Comparison of ENCODE assay signal across 8 cellular contexts in genomic region chr11:74449369-74449931, GRCh38. TPM values are rescaled to one million over a fixed set of nuclear protein-coding genes. Genes with fewer than 3 reads are reported as not detected.
DNase-seq lines count a peak whose midpoint lies in the region; ATAC-seq, FAIRE-seq and TF ChIP-seq lines count a peak whose summit lies in the region.

No MANE protein-coding gene starts in this region.

- DNase-seq in D721Med (ENCODE audit: insufficient read length, low spot score) (no peak), GM23338 (ENCODE audit: low spot score) (peak; percentile 89), NCI-H1436 treated with DMSO at 0.1 percent for 48 hours (lab: John Stamatoyannopoulos, UW) (peak; percentile 53), SK-N-SH (peak; percentile 56), GM12878 (ENCODE audit: low read depth, low spot score) (peak; percentile 28), immature natural killer cell (peak; percentile 40 to 57 (median 48))
- DNase-seq in stimulated activated CD4-positive, alpha-beta T cell treated with anti-CD3 and anti-CD28 coated beads, Interleukin-1b, Interleukin-23, amount 100 ng/mL, for 48 hours, result peak; percentile 26

- H3K27ac Mint-ChIP-seq in GM23338 (no peak overlapping the region), immature natural killer cell (no peak overlapping the region)

- H3K36me3 ChIP-seq in GM23338 (ENCODE audit: insufficient read depth) (no peaks in the 10 kb centered on the region), SK-N-SH (replicated peaks in 1 of 2; ENCODE audit: control insufficient read depth in 1 of 2, insufficient read depth in 2 of 2, low read length in 1 of 2) (no peaks in the 10 kb centered on the region), GM12878 (ENCODE audit: control insufficient read depth in 2 of 2, insufficient read depth in 2 of 2, low read length in 1 of 2) (no peaks in the 10 kb centered on the region)

- peak; percentile 82 for TF ChIP-seq CTCF in D721Med (IDR thresholded peaks at IDR 0.05; ENCODE audit: insufficient read depth, missing control alignments)
- peak; percentile 75 to 85 for TF ChIP-seq CTCF in GM23338 (conservative IDR thresholded peaks at IDR 0.05; ENCODE audit: low read depth in 2 of 2)
- TF ChIP-seq CTCF in SK-N-SH (IDR thresholded peaks at IDR 0.05), result peak; percentile 77
- TF ChIP-seq CTCF in GM12878 (IDR thresholded peaks at IDR 0.05 in 2 of 3, conservative IDR thresholded peaks at IDR 0.05 in 1 of 3; ENCODE audit: control insufficient read depth in 2 of 3, extremely low read depth in 1 of 3, insufficient read depth in 1 of 3, low read depth in 3 of 3, low read length in 3 of 3), result peak; percentile 67 to 83 (median 69)

- no peak overlapping the region for H3K4me3 ChIP-seq in GM23338
- H3K4me3 ChIP-seq in SK-N-SH (ENCODE audit: low read depth in 2 of 2, low read length in 1 of 2), result no peak overlapping the region; a peak in 1 of 4 replicates
- H3K4me3 ChIP-seq in GM12878, result no peak overlapping the region

- no peak for TF ChIP-seq EP300 in SK-N-SH (IDR thresholded peaks at IDR 0.05; ENCODE audit: borderline replicate concordance in 1 of 2, low read depth in 1 of 2, low read length in 1 of 2)
- no peak for TF ChIP-seq EP300 in GM12878 (IDR thresholded peaks at IDR 0.05; ENCODE audit: borderline replicate concordance in 1 of 2, control insufficient read depth in 1 of 2, low read depth in 2 of 2, low read length in 2 of 2)

- H3K36me3 Mint-ChIP-seq in GM23338 (ENCODE audit: low read depth) (no peaks in the 10 kb centered on the region), immature natural killer cell (no peaks in the 10 kb centered on the region)

- no peak overlapping the region for H3K9ac ChIP-seq in SK-N-SH
- H3K9ac ChIP-seq in GM12878 (ENCODE audit: control insufficient read depth, insufficient read depth, low read length), result no peak overlapping the region

- no peaks in the 10 kb centered on the region for H3F3A ChIP-seq in GM23338 (replicated peaks; ENCODE audit: low read depth)
- no peaks in the 10 kb centered on the region for H3F3A ChIP-seq in SK-N-SH (replicated peaks; ENCODE audit: insufficient read depth)

- H4K20me1 ChIP-seq in GM23338 (replicated peaks; ENCODE audit: insufficient read depth) (no peaks in the 10 kb centered on the region), SK-N-SH (ENCODE audit: insufficient read depth) (no peaks in the 10 kb centered on the region), GM12878 (ENCODE audit: control insufficient read depth, insufficient read depth) (no peaks in the 10 kb centered on the region)

- SMC1A ChIA-PET in GM12878 (lab: Charles Lee; ENCODE audit: uncharacterized antibody, unreplicated experiment), result interaction anchor here (0.6 to 6.0 kb wide), 22 partner anchors 13 to 488 kb away, joined by 3 to 66 read pairs (median 4); partner anchors contain the start of gene PGM2L1

- H3K4me1 ChIP-seq in GM23338 (ENCODE audit: insufficient read depth) (no peaks in the 10 kb centered on the region), SK-N-SH (ENCODE audit: control insufficient read depth in 1 of 2, insufficient read depth in 2 of 2, low read depth in 1 of 2, low read length in 1 of 2) (peaks cover 0 to 17% of the 10 kb centered on the region in 2 experiments; a peak in 3 of 4 replicates), GM12878 (ENCODE audit: control insufficient read depth, insufficient read depth, low read length) (peaks cover 3% of the 10 kb centered on the region)

- H3K27me3 Mint-ChIP-seq in GM23338 (ENCODE audit: insufficient read depth, low read depth, poor library complexity), result no peaks in the 10 kb centered on the region
- peaks cover 6 to 11% (median 10%) of the 10 kb centered on the region in 3 donors for H3K27me3 Mint-ChIP-seq in immature natural killer cell (ENCODE audit: low read depth in 3 of 3)

- RAD21 ChIA-PET in GM12878 (lab: Charles Lee; ENCODE audit: unreplicated experiment), result interaction anchor here (0.5 to 4.0 kb wide), 19 partner anchors 10 to 597 kb away, joined by 3 to 77 read pairs (median 5); partner anchors contain the start of genes C2CD3, LIPT2 and PGM2L1

- no peak for FAIRE-seq in D721Med (lab: Jason Lieb, UNC)
- FAIRE-seq in GM12878 (lab: Jason Lieb, UNC), result peak; percentile 69

- no TSS peak for BruUV-seq in GM12878 (replicated peaks; lab: Mats Ljungman, UMichigan)

- in situ Hi-C loops in GM12878 (cut with MboI), result no loop called here

- H3K4me2 ChIP-seq in GM23338, result no peak overlapping the region
- no peak overlapping the region for H3K4me2 ChIP-seq in SK-N-SH
- H3K4me2 ChIP-seq in GM12878 (ENCODE audit: control insufficient read depth, insufficient read depth), result no peak overlapping the region

- 75% methylated on average over 2 of the region's 2 CpGs for WGBS in SK-N-SH (ENCODE audit: low lambda C conversion rate)
- WGBS in GM12878 (ENCODE audit: insufficient coverage, insufficient replicate concordance, low lambda C conversion rate, missing lambda C conversion rate), result 0% methylated on average over 2 of the region's 2 CpGs

- H3K79me2 ChIP-seq in GM23338 (replicated peaks; ENCODE audit: insufficient read depth) (no peaks in the 10 kb centered on the region), SK-N-SH (ENCODE audit: insufficient read depth) (no peaks in the 10 kb centered on the region), GM12878 (ENCODE audit: control insufficient read depth, insufficient read depth, low read length) (no peaks in the 10 kb centered on the region)

- H3K9me3 Mint-ChIP-seq in GM23338, result no peaks in the 10 kb centered on the region
- H3K9me3 Mint-ChIP-seq in immature natural killer cell, result no peaks in the 10 kb centered on the region

- CTCF ChIA-PET in SK-N-SH (lab: Yijun Ruan, JAX) (interaction anchor here (0.5 to 14.5 kb wide), 44 partner anchors 8 to 486 kb away, joined by 3 to 349 read pairs (median 4); partner anchors contain the start of genes KCNE3 and LIPT2), GM12878 (lab: Yijun Ruan, JAX) (interaction anchor here (0.6 to 12.1 kb wide), 53 partner anchors 9 to 485 kb away, joined by 3 to 262 read pairs (median 4); partner anchors contain the start of genes LIPT2, PGM2L1 and POLD3)

- H3K9me3 ChIP-seq in SK-N-SH, result no peaks in the 10 kb centered on the region
- no peaks in the 10 kb centered on the region for H3K9me3 ChIP-seq in GM12878 (replicated peaks; ENCODE audit: control insufficient read depth, insufficient read depth, low read length)

- peak; percentile 98 for TF ChIP-seq RAD21 in SK-N-SH (IDR thresholded peaks at IDR 0.05; ENCODE audit: low read length)
- peak; percentile 89 for TF ChIP-seq RAD21 in GM12878 (IDR thresholded peaks at IDR 0.05; ENCODE audit: insufficient read depth, low read depth, low read length)

- intact Hi-C loops in GM12878 (cut with micrococcal nuclease; ENCODE audit: unreplicated experiment), result loop anchor here (1.0 to 5.0 kb wide), 3 partner anchors 61 to 487 kb away; no protein-coding TSS in a partner anchor

- ATAC-seq in GM23338 (peak; percentile 82), GM12878 (peak; percentile 96), HG03095 (IDR thresholded peaks at IDR 0.05; ENCODE audit: unreplicated experiment) (no peak)

- no peaks in the 10 kb centered on the region for H3K9me2 ChIP-seq in GM23338 (ENCODE audit: insufficient read depth)
- no peaks in the 10 kb centered on the region for H3K9me2 ChIP-seq in SK-N-SH

- no peaks in the 10 kb centered on the region for H3K27me3 ChIP-seq in GM23338 (ENCODE audit: insufficient read depth)
- no peaks in the 10 kb centered on the region for H3K27me3 ChIP-seq in SK-N-SH (ENCODE audit: insufficient read depth)
- no peaks in the 10 kb centered on the region for H3K27me3 ChIP-seq in GM12878 (replicated peaks in 1 of 2; ENCODE audit: control insufficient read depth in 2 of 2, insufficient read depth in 2 of 2, low read length in 1 of 2)

- peak overlapping the region; percentile 87 for H2AFZ ChIP-seq in GM23338
- peak overlapping the region; percentile 45; the same call in 1 of the 2 replicates for H2AFZ ChIP-seq in SK-N-SH (ENCODE audit: low read depth)
- peak overlapping the region; percentile 78 for H2AFZ ChIP-seq in GM12878 (ENCODE audit: control insufficient read depth, low read depth, low read length)

- POLR2A ChIA-PET in SK-N-SH (lab: Yijun Ruan, JAX) (interaction anchor here (0.7 to 1.4 kb wide), 4 partner anchors 44 to 769 kb away, joined by 3 to 4 read pairs (median 4); partner anchors contain the start of gene LIPT2), GM12878 (lab: Charles Lee) (interaction anchor here (2.2 kb wide), 1 partner anchor 59 kb away, joined by 7 read pairs; no protein-coding TSS in a partner anchor)

- TF ChIP-seq POLR2A in GM12878 (IDR thresholded peaks at IDR 0.05; ENCODE audit: low read depth, low read length), result no peak

- H3K4me1 Mint-ChIP-seq in GM23338, result peaks cover 8% of the 10 kb centered on the region
- no peaks in the 10 kb centered on the region for H3K4me1 Mint-ChIP-seq in immature natural killer cell

- H3K27ac ChIP-seq in GM23338 (ENCODE audit: low read depth), result no peak overlapping the region
- no peak overlapping the region for H3K27ac ChIP-seq in SK-N-SH (ENCODE audit: low read depth in 2 of 2, low read length in 1 of 2)
- H3K27ac ChIP-seq in GM12878 (ENCODE audit: control insufficient read depth, insufficient read depth), result no peak overlapping the region

- H3K4me3 Mint-ChIP-seq in GM23338, result no peak overlapping the region
- no peak overlapping the region for H3K4me3 Mint-ChIP-seq in immature natural killer cell

RNA-seq across cellular contexts. Expression of gene KCNE3, which starts 17.9 kb away (rescaled TPM):
- total RNA-seq in GM23338 (2014; rRNA removed; shearing (Covaris generic)), result 4.3 and 10.6 TPM in 2 replicates
- polyA plus RNA-seq in GM23338 (2016; fragmentation: Nextera tagmentation; extraction: Ambion mirVana), result 2.3 and 2.4 TPM in 2 replicates
- not detected in 2 replicates for polyA plus RNA-seq in SK-N-SH (2012; rRNA removed)
- not detected in 2 replicates for polyA plus RNA-seq in SK-N-SH (2012; cell fraction: cytosol; rRNA removed)
- polyA plus RNA-seq in SK-N-SH (2012; cell fraction: nucleus; rRNA removed), result not detected in 2 replicates
- total RNA-seq in GM12878 (2013; cell fraction: nucleolus; rRNA removed), result not detected in 2 replicates
- total RNA-seq in GM12878 (2014; rRNA removed), result not detected in 2 replicates
- total RNA-seq in GM12878 (2014; rRNA removed; fragmentation: Illumina TruSeq; extraction: Trizol), result not detected in 2 replicates
- total RNA-seq in GM12878 (2021), result 0.08 TPM in 1 of 2 replicates, not detected in the other
- polyA plus RNA-seq in GM12878 (2011; ENCODE audit: low read depth), result not detected
- polyA plus RNA-seq in GM12878 (2011; rRNA removed), result not detected in 2 replicates
- not detected in 2 replicates for polyA plus RNA-seq in GM12878 (2011; cell fraction: cytosol; rRNA removed)
- not detected in 2 replicates for polyA plus RNA-seq in GM12878 (2011; cell fraction: nucleus; rRNA removed)
- polyA plus RNA-seq in GM12878 (2012), result not detected in 2 replicates
- not detected in 2 replicates for polyA plus RNA-seq in GM12878 (2014; fragmentation: Illumina TruSeq; extraction: Trizol)
- polyA plus RNA-seq in GM12878 (2014; fragmentation: Nextera tagmentation; extraction: Ambion mirVana), result not detected
- polyA plus RNA-seq in GM12878 (2014; rRNA removed), result not detected in 2 replicates
- polyA plus RNA-seq in GM12878 (2016; fragmentation: Nextera tagmentation; extraction: Ambion mirVana), result not detected
- polyA minus RNA-seq in GM12878 (2011; rRNA and poly(A)+ RNA removed), result not detected in 2 replicates
- polyA minus RNA-seq in GM12878 (2011; cell fraction: cytosol; rRNA and poly(A)+ RNA removed), result not detected in 2 replicates
- not detected in 2 replicates for polyA minus RNA-seq in GM12878 (2011; cell fraction: nucleus; rRNA and poly(A)+ RNA removed)
- polyA plus RNA-seq in immature natural killer cell, result under 1 TPM in 1 of 3 donors, not detected in 2; 0.54 TPM

RNA-seq across cellular contexts. Expression of gene LIPT2, which starts 44.1 kb away (rescaled TPM):
- total RNA-seq in GM23338 (2014; rRNA removed; shearing (Covaris generic)), result 16.9 and 19.5 TPM in 2 replicates
- polyA plus RNA-seq in GM23338 (2016; fragmentation: Nextera tagmentation; extraction: Ambion mirVana) (5.9 and 8.2 TPM in 2 replicates), SK-N-SH (2012; rRNA removed) (4.6 and 5.3 TPM in 2 replicates), GM12878 (2011; rRNA removed) (2.7 and 2.8 TPM in 2 replicates), GM12878 (2014; fragmentation: Illumina TruSeq; extraction: Trizol) (3.5 and 5.0 TPM in 2 replicates), GM12878 (2014; fragmentation: Nextera tagmentation; extraction: Ambion mirVana) (1 to 10 TPM in 1 of 2 experiments, under 1 TPM in 1; 0.69 to 2.1 TPM), GM12878 (2014; rRNA removed) (3.1 and 4.3 TPM in 2 replicates), GM12878 (2016; fragmentation: Nextera tagmentation; extraction: Ambion mirVana) (1 to 10 TPM; 5.4 to 6.8 TPM), immature natural killer cell (10 to 100 TPM in 1 of 3 donors, 1 to 10 TPM in 2; 6.4 to 13.4 (median 9.7) TPM)
- polyA plus RNA-seq in SK-N-SH (2012; cell fraction: cytosol; rRNA removed), result 3.2 and 4.3 TPM in 2 replicates
- 3.1 and 3.2 TPM in 2 replicates for polyA plus RNA-seq in SK-N-SH (2012; cell fraction: nucleus; rRNA removed)
- total RNA-seq in GM12878 (2013; cell fraction: nucleolus; rRNA removed), result 2.5 and 2.8 TPM in 2 replicates
- total RNA-seq in GM12878 (2014; rRNA removed) (4.0 and 7.5 TPM in 2 replicates), GM12878 (2014; rRNA removed; fragmentation: Illumina TruSeq; extraction: Trizol) (3.8 and 4.2 TPM in 2 replicates), GM12878 (2021) (3.7 and 5.7 TPM in 2 replicates)
- polyA plus RNA-seq in GM12878 (2011; ENCODE audit: low read depth), result 1.8 TPM
- polyA plus RNA-seq in GM12878 (2011; cell fraction: cytosol; rRNA removed), result 2.2 and 7.6 TPM in 2 replicates
- polyA plus RNA-seq in GM12878 (2011; cell fraction: nucleus; rRNA removed), result 1.8 and 2.2 TPM in 2 replicates
- 2.2 and 3.1 TPM in 2 replicates for polyA plus RNA-seq in GM12878 (2012)
- polyA minus RNA-seq in GM12878 (2011; rRNA and poly(A)+ RNA removed), result 1.6 and 2.3 TPM in 2 replicates
- 4.0 TPM in 1 of 2 replicates, not detected in the other for polyA minus RNA-seq in GM12878 (2011; cell fraction: cytosol; rRNA and poly(A)+ RNA removed)
- 2.4 and 2.8 TPM in 2 replicates for polyA minus RNA-seq in GM12878 (2011; cell fraction: nucleus; rRNA and poly(A)+ RNA removed)

RNA-seq across cellular contexts. Expression of gene PGM2L1, which starts 51.2 kb away (rescaled TPM):
- total RNA-seq in GM23338 (2014; rRNA removed; shearing (Covaris generic)), result 41.0 and 44.4 TPM in 2 replicates
- polyA plus RNA-seq in GM23338 (2016; fragmentation: Nextera tagmentation; extraction: Ambion mirVana), result 27.2 and 32.6 TPM in 2 replicates
- 0.90 and 1.0 TPM in 2 replicates for polyA plus RNA-seq in SK-N-SH (2012; rRNA removed)
- 1.2 and 1.4 TPM in 2 replicates for polyA plus RNA-seq in SK-N-SH (2012; cell fraction: cytosol; rRNA removed)
- polyA plus RNA-seq in SK-N-SH (2012; cell fraction: nucleus; rRNA removed), result 1.4 and 1.6 TPM in 2 replicates
- total RNA-seq in GM12878 (2013; cell fraction: nucleolus; rRNA removed), result 0.10 and 0.63 TPM in 2 replicates
- total RNA-seq in GM12878 (2014; rRNA removed), result 0.05 and 0.11 TPM in 2 replicates
- total RNA-seq in GM12878 (2014; rRNA removed; fragmentation: Illumina TruSeq; extraction: Trizol), result 0.13 and 0.14 TPM in 2 replicates
- 0.03 and 0.13 TPM in 2 replicates for total RNA-seq in GM12878 (2021)
- polyA plus RNA-seq in GM12878 (2011; ENCODE audit: low read depth), result 0.09 TPM
- 0.10 and 0.14 TPM in 2 replicates for polyA plus RNA-seq in GM12878 (2011; rRNA removed)
- polyA plus RNA-seq in GM12878 (2011; cell fraction: cytosol; rRNA removed), result 0.03 and 0.08 TPM in 2 replicates
- polyA plus RNA-seq in GM12878 (2011; cell fraction: nucleus; rRNA removed), result 0.01 and 0.18 TPM in 2 replicates
- 0.07 and 0.08 TPM in 2 replicates for polyA plus RNA-seq in GM12878 (2012)
- polyA plus RNA-seq in GM12878 (2014; fragmentation: Illumina TruSeq; extraction: Trizol), result 0.13 and 0.19 TPM in 2 replicates
- under 1 TPM in 1 of 2 experiments, not detected in 1; 0.04 TPM for polyA plus RNA-seq in GM12878 (2014; fragmentation: Nextera tagmentation; extraction: Ambion mirVana)
- polyA plus RNA-seq in GM12878 (2014; rRNA removed), result 0.04 and 0.05 TPM in 2 replicates
- under 1 TPM; 0.15 to 0.20 TPM for polyA plus RNA-seq in GM12878 (2016; fragmentation: Nextera tagmentation; extraction: Ambion mirVana)
- polyA minus RNA-seq in GM12878 (2011; rRNA and poly(A)+ RNA removed), result 0.15 and 0.36 TPM in 2 replicates
- not detected in 2 replicates for polyA minus RNA-seq in GM12878 (2011; cell fraction: cytosol; rRNA and poly(A)+ RNA removed)
- 0.36 and 0.48 TPM in 2 replicates for polyA minus RNA-seq in GM12878 (2011; cell fraction: nucleus; rRNA and poly(A)+ RNA removed)
- 1 to 10 TPM; 2.7 to 4.7 (median 3.0) TPM for polyA plus RNA-seq in immature natural killer cell
